9 cellular contexts compared by ENCODE assay signal in the genomic region with DNA sequence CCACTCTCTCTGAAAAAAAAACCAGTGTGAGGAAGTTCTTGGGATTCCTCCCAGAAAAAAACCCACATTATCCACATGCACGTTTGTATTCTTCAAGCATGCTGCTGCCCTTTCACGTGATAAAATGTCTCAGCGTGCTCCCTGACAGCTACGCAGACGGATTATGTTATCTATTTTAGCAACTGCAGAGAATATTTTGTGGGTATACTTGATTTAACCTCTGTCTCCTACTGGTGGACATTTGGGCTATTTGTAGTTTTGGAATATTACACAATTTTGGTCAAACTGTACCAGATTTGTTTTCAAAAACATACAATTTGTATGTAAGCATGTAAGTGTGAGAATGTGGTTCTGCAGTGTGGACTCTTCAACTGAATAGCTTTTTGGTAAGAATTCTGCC. TPM values are rescaled to one million over a fixed set of nuclear protein-coding genes. Genes with fewer than 3 reads are reported as not detected.
DNase-seq lines count a peak whose midpoint lies in the region; ATAC-seq and TF ChIP-seq lines count a peak whose summit lies in the region.
"Had no signal": no experiment of that assay in that cellular context is flagged by ENCODE, and none has a peak within 500 bp of the region (broad histone marks: within the 10 kb centered on the region; RNA-seq: fewer than 3 reads in every experiment).

No MANE protein-coding gene starts in this region.

- DNase-seq in HFFc6 (no peak), fibroblast of villous mesenchyme (ENCODE audit: low read depth) (peak; percentile 95), gastrocnemius medialis (no peak), kidney glomerular epithelial cell (lab: John Stamatoyannopoulos, UW) (no peak), HEK293T (ENCODE audit: extremely low spot score) (no peak), GM19238 (ENCODE audit: insufficient read length, low spot score) (no peak)
- no peak for DNase-seq in activated CD4-positive, alpha-beta memory T cell treated with anti-CD3 and anti-CD28 coated beads for 36 hours

- intact Hi-C loops in activated CD4-positive, alpha-beta memory T cell treated with anti-CD3 and anti-CD28 coated beads for 36 hours (cut with micrococcal nuclease): no loop called here
- intact Hi-C loops in gastrocnemius medialis (cut with DNase I; ENCODE audit: low total_unique reads): no loop called here

- TF ChIP-seq CTCF in HFFc6 (IDR thresholded peaks at IDR 0.05) (no peak), fibroblast of villous mesenchyme (IDR thresholded peaks at IDR 0.05; ENCODE audit: insufficient read depth, low read depth, low read length) (peak; percentile 18), gastrocnemius medialis (IDR thresholded peaks at IDR 0.05 in 4 of 5, conservative IDR thresholded peaks at IDR 0.05 in 1 of 5) (no peak)

- H3K27me3 ChIP-seq in gastrocnemius medialis: no peaks in the 10 kb centered on the region

- H3K4me3 ChIP-seq in fibroblast of villous mesenchyme (ENCODE audit: low read depth, low read length) (no peak overlapping the region), gastrocnemius medialis (no peak overlapping the region)

- peaks cover 99% of the 10 kb centered on the region in 2 donors for H3K4me1 ChIP-seq in gastrocnemius medialis

- H3K27ac ChIP-seq in gastrocnemius medialis: peak overlapping the region; percentile 85 to 96 (median 92)

- no peaks in the 10 kb centered on the region for H3K9me3 ChIP-seq in gastrocnemius medialis
- H3K9me3 ChIP-seq: thoracic aorta had no signal

- H3K27me3 Mint-ChIP-seq in HFFc6 (ENCODE audit: insufficient read depth): no peaks in the 10 kb centered on the region; the same call in none of the 2 replicates
- H3K27me3 Mint-ChIP-seq in activated CD4-positive, alpha-beta memory T cell treated with anti-CD3 and anti-CD28 coated beads for 36 hours: no peaks in the 10 kb centered on the region

- H3K27ac Mint-ChIP-seq in HFFc6: 0 out of 2 replicates have a peak overlapping the region, but pooled peaks have one; percentile 10
- H3K27ac Mint-ChIP-seq in activated CD4-positive, alpha-beta memory T cell treated with anti-CD3 and anti-CD28 coated beads for 36 hours: no peak overlapping the region

- TF ChIP-seq POLR2A in gastrocnemius medialis (IDR thresholded peaks at IDR 0.05): no peak

- ATAC-seq in gastrocnemius medialis: no peak
- ATAC-seq in HG02970 (IDR thresholded peaks at IDR 0.05; ENCODE audit: low FRiP score, unreplicated experiment): no peak

- in situ Hi-C loops in gastrocnemius medialis (cut with MboI; ENCODE audit: low sequenced_read_pairs in 4 of 4): no loop called here

- peaks cover 4% of the 10 kb centered on the region; the same call in 1 of the 2 replicates for H3K36me3 Mint-ChIP-seq in HFFc6 (ENCODE audit: low read depth)
- H3K36me3 Mint-ChIP-seq in activated CD4-positive, alpha-beta memory T cell treated with anti-CD3 and anti-CD28 coated beads for 36 hours: no peaks in the 10 kb centered on the region

- H3K4me3 Mint-ChIP-seq in HFFc6: no peak overlapping the region
- peak overlapping the region; percentile 18 for H3K4me3 Mint-ChIP-seq in activated CD4-positive, alpha-beta memory T cell treated with anti-CD3 and anti-CD28 coated beads for 36 hours

- no peaks in the 10 kb centered on the region for H3K36me3 ChIP-seq in gastrocnemius medialis
- H3K36me3 ChIP-seq: thoracic aorta had no signal

- POLR2A ChIA-PET in activated CD4-positive, alpha-beta memory T cell treated with anti-CD3 and anti-CD28 coated beads for 36 hours (lab: Charles Lee): interaction anchor here (0.7 to 1.0 kb wide), 2 partner anchors 10 to 14 kb away, joined by 3 to 6 read pairs; no protein-coding TSS in a partner anchor
- POLR2A ChIA-PET in HEK293T (lab: Yijun Ruan, JAX): interaction anchor here (1.2 to 3.3 kb wide), 2 partner anchors 22 to 31 kb away, joined by 3 to 13 read pairs; no protein-coding TSS in a partner anchor

- CTCF ChIA-PET in activated CD4-positive, alpha-beta memory T cell treated with anti-CD3 and anti-CD28 coated beads for 36 hours (lab: Charles Lee): interaction anchor here (1.0 to 2.1 kb wide), 3 partner anchors 8 to 73 kb away, joined by 3 to 9 read pairs (median 5); no protein-coding TSS in a partner anchor
- CTCF ChIA-PET in HEK293T (lab: Yijun Ruan, JAX): interaction anchor here (1.2 kb wide), 2 partner anchors 12 to 73 kb away, joined by 3 to 4 read pairs; no protein-coding TSS in a partner anchor

- peaks cover 70% of the 10 kb centered on the region for H3K4me1 Mint-ChIP-seq in HFFc6 (ENCODE audit: low read depth)
- peaks cover 92% of the 10 kb centered on the region for H3K4me1 Mint-ChIP-seq in activated CD4-positive, alpha-beta memory T cell treated with anti-CD3 and anti-CD28 coated beads for 36 hours (ENCODE audit: low read depth)

- no peaks in the 10 kb centered on the region for H3K9me3 Mint-ChIP-seq in HFFc6
- no peaks in the 10 kb centered on the region for H3K9me3 Mint-ChIP-seq in activated CD4-positive, alpha-beta memory T cell treated with anti-CD3 and anti-CD28 coated beads for 36 hours

TF ChIP-seq in HEK293T, 16 proteins besides CTCF, POLR2A, EP300 and RAD21:
- TF ChIP-seq NFRKB (IDR thresholded peaks at IDR 0.05) (no peak), ARNT (IDR thresholded peaks at IDR 0.05) (no peak), FOXA1 (IDR thresholded peaks at IDR 0.05) (no peak), ZNF384 (IDR thresholded peaks at IDR 0.05) (no peak), ELF4 (IDR thresholded peaks at IDR 0.05) (no peak), BHLHE40 (IDR thresholded peaks at IDR 0.05; ENCODE audit: borderline replicate concordance) (no peak), FOXM1 (IDR thresholded peaks at IDR 0.05; ENCODE audit: borderline replicate concordance) (no peak), FOXK2 (IDR thresholded peaks at IDR 0.05) (no peak), LEF1 (IDR thresholded peaks at IDR 0.05; ENCODE audit: borderline replicate concordance) (no peak), L3MBTL2 (conservative IDR thresholded peaks at IDR 0.05) (no peak), SP1 (IDR thresholded peaks at IDR 0.05) (no peak), SUZ12 (IDR thresholded peaks at IDR 0.05) (no peak), CTBP1 (IDR thresholded peaks at IDR 0.05; ENCODE audit: borderline replicate concordance) (no peak), TARDBP (IDR thresholded peaks at IDR 0.05) (no peak), HDGF (IDR thresholded peaks at IDR 0.05; ENCODE audit: borderline replicate concordance) (no peak)
- TF ChIP-seq, protein P1, sequence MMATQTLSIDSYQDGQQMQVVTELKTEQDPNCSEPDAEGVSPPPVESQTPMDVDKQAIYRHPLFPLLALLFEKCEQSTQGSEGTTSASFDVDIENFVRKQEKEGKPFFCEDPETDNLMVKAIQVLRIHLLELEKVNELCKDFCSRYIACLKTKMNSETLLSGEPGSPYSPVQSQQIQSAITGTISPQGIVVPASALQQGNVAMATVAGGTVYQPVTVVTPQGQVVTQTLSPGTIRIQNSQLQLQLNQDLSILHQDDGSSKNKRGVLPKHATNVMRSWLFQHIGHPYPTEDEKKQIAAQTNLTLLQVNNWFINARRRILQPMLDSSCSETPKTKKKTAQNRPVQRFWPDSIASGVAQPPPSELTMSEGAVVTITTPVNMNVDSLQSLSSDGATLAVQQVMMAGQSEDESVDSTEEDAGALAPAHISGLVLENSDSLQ (IDR thresholded peaks at IDR 0.05): no peak

RNA-seq across cellular contexts. Expression of a gene that starts 10.7 kb away (rescaled TPM):
- 100 to 1,000 TPM; 130 to 173 (median 145) TPM for total RNA-seq in HFFc6 (2021; fragmentation: NEBNext Ultra II Directional; extraction: Animal tissue kit (Norgen Biotek cat#: 25700))
- total RNA-seq in activated CD4-positive, alpha-beta memory T cell treated with anti-CD3 and anti-CD28 coated beads for 36 hours: 100 to 1,000 TPM; 127 to 135 TPM
- 79.2 and 92.8 TPM in 2 replicates for total RNA-seq in fibroblast of villous mesenchyme
- total RNA-seq in gastrocnemius medialis: 10 to 100 TPM; 29.9 to 41.6 (median 37.2) TPM
